ENCODE assay signal across 19 cellular contexts in genomic region chr22:19937616-19938473, GRCh38. TPM values are rescaled to one million over a fixed set of nuclear protein-coding genes. Genes with fewer than 3 reads are reported as not detected.
DNase-seq lines count a peak whose midpoint lies in the region; ATAC-seq and TF ChIP-seq lines count a peak whose summit lies in the region.
"Had no signal": no experiment of that assay in that cellular context is flagged by ENCODE, and none has a peak within 500 bp of the region (broad histone marks: within the 10 kb centered on the region; RNA-seq: fewer than 3 reads in every experiment).

No MANE protein-coding gene starts in this region.

- peaks cover 2% of the 10 kb centered on the region for H3K4me1 ChIP-seq in endodermal cell (ENCODE audit: control insufficient read depth, insufficient read depth, low read length)

- H3K4me3 ChIP-seq in endodermal cell (ENCODE audit: low read length) = peak overlapping the region; percentile 20
- H3K4me3 ChIP-seq: adrenal gland, thoracic aorta had no signal

- H3K27me3 ChIP-seq in endodermal cell (ENCODE audit: control insufficient read depth, insufficient read depth, low read length, poor library complexity, severe bottlenecking) = no peaks in the 10 kb centered on the region
- H3K27me3 ChIP-seq: adrenal gland had no signal

- H3K36me3 Mint-ChIP-seq in endodermal cell (ENCODE audit: low read depth) = peaks cover 21% of the 10 kb centered on the region

- 88 to 94% methylated on average over 11 to 16 of the region's 16 CpGs for WGBS in endodermal cell (ENCODE audit: insufficient coverage in 1 of 2, insufficient read length in 1 of 2), 2 experiments

- peaks cover 47% of the 10 kb centered on the region for H3K9me3 Mint-ChIP-seq in endodermal cell

- DNase-seq in GF-D8 (lab: John Stamatoyannopoulos, UW) = peak; percentile 74
- peak; percentile 80 for DNase-seq in NOMO-1 treated with DMSO at 0.1 percent for 48 hours (lab: John Stamatoyannopoulos, UW; ENCODE audit: unreplicated experiment)
- no peak for DNase-seq in endodermal cell
- DNase-seq in posterior vena cava (ENCODE audit: low spot score) = peak; percentile 30
- no peak for DNase-seq in DMS114 treated with DMSO at 0.1 percent for 48 hours (lab: John Stamatoyannopoulos, UW; ENCODE audit: unreplicated experiment)
- no peak for DNase-seq in stimulated activated naive CD4-positive, alpha-beta T cell (lab: John Stamatoyannopoulos, UW)
- DNase-seq: activated CD4-positive, alpha-beta T cell treated with anti-CD3 and anti-CD28 coated beads for 36 hours; activated effector memory CD4-positive, alpha-beta T cell treated with anti-CD3 and anti-CD28 coated beads, Interleukin-2, amount 50 U/mL, for 16 hours; adrenal gland; central memory CD4-positive, alpha-beta T cell; EL; head of caudate nucleus; NCI-H774; nucleus accumbens; stimulated activated CD4-positive, alpha-beta T cell treated with anti-CD3 and anti-CD28 coated beads, Interleukin-15, amount 100 ng/mL, for 24 hours; T1000 had no signal

- H3K27ac ChIP-seq in endodermal cell (ENCODE audit: low read depth, low read length) = no peak overlapping the region
- H3K27ac ChIP-seq: adrenal gland, thoracic aorta had no signal

- H3K27me3 Mint-ChIP-seq in endodermal cell (ENCODE audit: insufficient read depth) = peaks cover 2% of the 10 kb centered on the region
- H3K27me3 Mint-ChIP-seq: activated CD4-positive, alpha-beta T cell treated with anti-CD3 and anti-CD28 coated beads for 36 hours had no signal

- H3K4me1 Mint-ChIP-seq in endodermal cell = peaks cover 9% of the 10 kb centered on the region

- intact Hi-C loops in posterior vena cava (cut with DNase I) = no loop called here

- no peaks in the 10 kb centered on the region for H3K36me3 ChIP-seq in endodermal cell (ENCODE audit: control insufficient read depth, insufficient read depth, low read length)
- H3K36me3 ChIP-seq: adrenal gland, thoracic aorta had no signal

- H3K9me3 ChIP-seq in endodermal cell (ENCODE audit: control insufficient read depth, low read length) = peaks cover 34% of the 10 kb centered on the region
- H3K9me3 ChIP-seq: adrenal gland, thoracic aorta had no signal

- ATAC-seq in HG02642 (IDR thresholded peaks at IDR 0.05; ENCODE audit: poor library complexity, unreplicated experiment) = no peak
- ATAC-seq: activated CD4-positive, alpha-beta T cell treated with anti-CD3 and anti-CD28 coated beads for 36 hours; SK-N-SH treated with all-trans-retinoic acid at 6 μM for 48 hours had no signal

- TF ChIP-seq CTCF in endodermal cell (conservative IDR thresholded peaks at IDR 0.05) = no peak

- H3K4me3 Mint-ChIP-seq in endodermal cell = no peak overlapping the region
- H3K4me3 Mint-ChIP-seq: activated CD4-positive, alpha-beta T cell treated with anti-CD3 and anti-CD28 coated beads for 36 hours had no signal

- no peak overlapping the region for H3K9ac ChIP-seq in endodermal cell (ENCODE audit: extremely low read depth, low read length, poor library complexity, severe bottlenecking)

- H3K27ac Mint-ChIP-seq in endodermal cell = no peak overlapping the region
- H3K27ac Mint-ChIP-seq: activated CD4-positive, alpha-beta T cell treated with anti-CD3 and anti-CD28 coated beads for 36 hours had no signal

RNA-seq across cellular contexts. Expression of gene COMT, which starts 3.7 kb away (rescaled TPM):
- total RNA-seq in endodermal cell = 10 to 100 TPM; 26.6 to 27.8 TPM
- 84.5 TPM for polyA plus RNA-seq in endodermal cell (2013, experiment 1 of 2)
- 77.3 TPM for polyA plus RNA-seq in endodermal cell (2013, experiment 2 of 2)
- total RNA-seq in posterior vena cava = 10 to 100 TPM; 81.7 to 95.4 TPM

RNA-seq across cellular contexts. Expression of gene TXNRD2, which starts 3.8 kb away (rescaled TPM):
- total RNA-seq in endodermal cell (10 to 100 TPM in 1 of 2 donors, 1 to 10 TPM in 1; 7.3 to 13.6 TPM), posterior vena cava (10 to 100 TPM; 13.9 to 19.2 TPM)
- 11.2 TPM for polyA plus RNA-seq in endodermal cell (2013, experiment 1 of 2)
- 12.2 TPM for polyA plus RNA-seq in endodermal cell (2013, experiment 2 of 2)

Comparison
In these comparisons a context has a peak if more than half of its experiments do, and no peak if none do; other contexts are left out.
1. DNase-seq: peak in GF-D8 (single experiment), NOMO-1 treated with DMSO at 0.1 percent for 48 hours (single experiment) and posterior vena cava (single experiment); none in endodermal cell (single experiment), DMS114 treated with DMSO at 0.1 percent for 48 hours (single experiment) and stimulated activated naive CD4-positive, alpha-beta T cell (0 of 6).